In genomic region chr7:104328308-104328969, GRCh38 we compare ENCODE assay signal across 8 cellular contexts. TPM values are rescaled to one million over a fixed set of nuclear protein-coding genes. Genes with fewer than 3 reads are reported as not detected.
DNase-seq lines count a peak whose midpoint lies in the region; ATAC-seq and TF ChIP-seq lines count a peak whose summit lies in the region.

LHFPL3 (plus strand) TSS chr7:104328603.

- ATAC-seq in HG02981 (IDR thresholded peaks at IDR 0.05; ENCODE audit: unreplicated experiment) (no peak), GM21529 (IDR thresholded peaks at IDR 0.05; ENCODE audit: unreplicated experiment) (no peak)

- no peak for TF ChIP-seq POLR2A in ovary (IDR thresholded peaks at IDR 0.05)

- 1% methylated on average over 62 of the region's 62 CpGs for WGBS in ectodermal cell, 2 experiments
- 0 to 3% (median 1%) methylated on average over 57 to 62 of the region's 62 CpGs for WGBS in ovary, 3 donors

- TF ChIP-seq CTCF in parathyroid adenoma (IDR thresholded peaks at IDR 0.05) (no peak), ovary (IDR thresholded peaks at IDR 0.05) (no peak)

- DNase-seq in DMS79 treated with DMSO at 0.1 percent for 48 hours (lab: John Stamatoyannopoulos, UW) (peak; percentile 13), NCI-H2171 (lab: John Stamatoyannopoulos, UW) (peak; percentile 75), ovary (no peak), T1000 (lab: John Stamatoyannopoulos, UW) (no peak)

- H3K9ac ChIP-seq in parathyroid adenoma: no peak within 1 kb of the TSS

- H3K27me3 ChIP-seq in ectodermal cell (ENCODE audit: control insufficient read depth, insufficient read depth, low read length, poor library complexity, severe bottlenecking): peaks cover 83% of the 10 kb centered on the region
- peaks cover 3% of the 10 kb centered on the region for H3K27me3 ChIP-seq in parathyroid adenoma (ENCODE audit: control insufficient read depth, insufficient read depth, low read length)
- H3K27me3 ChIP-seq in ovary: no peaks in the 10 kb centered on the region

- H3K79me2 ChIP-seq in parathyroid adenoma: no peaks in the 10 kb centered on the region

- intact Hi-C loops in ovary (cut with DNase I): no loop called here

- H3K4me1 ChIP-seq in ectodermal cell (ENCODE audit: control insufficient read depth, insufficient read depth, low read length): peaks cover 8% of the 10 kb centered on the region
- no peaks in the 10 kb centered on the region for H3K4me1 ChIP-seq in parathyroid adenoma
- H3K4me1 ChIP-seq in ovary (ENCODE audit: insufficient read depth): peaks cover 2% of the 10 kb centered on the region

- H3K9me3 ChIP-seq in ectodermal cell (ENCODE audit: control insufficient read depth, low read length) (no peaks in the 10 kb centered on the region), parathyroid adenoma (ENCODE audit: control insufficient read depth, low read length) (no peaks in the 10 kb centered on the region), ovary (no peaks in the 10 kb centered on the region)

- TF ChIP-seq EP300 in ovary (IDR thresholded peaks at IDR 0.05): no peak

- H3K4me3 ChIP-seq in ectodermal cell (ENCODE audit: insufficient read depth, low read depth, low read length): peak within 1 kb of the TSS; percentile 47
- H3K4me3 ChIP-seq in parathyroid adenoma (ENCODE audit: low read depth, low read length): no peak within 1 kb of the TSS
- no peak within 1 kb of the TSS for H3K4me3 ChIP-seq in ovary

- H3K36me3 ChIP-seq in ectodermal cell (ENCODE audit: control insufficient read depth, insufficient read depth, low read length) (no peaks in the 10 kb centered on the region), parathyroid adenoma (ENCODE audit: control insufficient read depth, insufficient read depth, low read length) (no peaks in the 10 kb centered on the region), ovary (no peaks in the 10 kb centered on the region)

- H3K27ac ChIP-seq in ectodermal cell (ENCODE audit: insufficient read depth, low read depth, low read length, poor library complexity, severe bottlenecking) (no peak within 1 kb of the TSS), parathyroid adenoma (no peak within 1 kb of the TSS), ovary (no peak within 1 kb of the TSS)

- H2AFZ ChIP-seq in parathyroid adenoma: no peak within 1 kb of the TSS

- peak within 1 kb of the TSS; percentile 57 for H3K4me2 ChIP-seq in parathyroid adenoma (ENCODE audit: low read length)

RNA-seq across cellular contexts. Expression of gene LHFPL3, which starts in this region (rescaled TPM):
- polyA plus RNA-seq in ectodermal cell (2013, experiment 1 of 4): 0.35 TPM
- 0.43 TPM for polyA plus RNA-seq in ectodermal cell (2013, experiment 2 of 4)
- 0.27 TPM for polyA plus RNA-seq in ectodermal cell (2013, experiment 3 of 4)
- polyA plus RNA-seq in ectodermal cell (2013, experiment 4 of 4): 0.36 TPM
- total RNA-seq in ovary: under 1 TPM in 3 of 7 donors, not detected in 4; 0.27 to 0.53 (median 0.34) TPM
- under 1 TPM; 0.04 to 0.13 TPM for polyA plus RNA-seq in ovary

Comparison
In these comparisons a context has a peak if more than half of its experiments do, and no peak if none do; other contexts are left out.
1. DNase-seq: peak in DMS79 treated with DMSO at 0.1 percent for 48 hours (single experiment) and NCI-H2171 (single experiment); none in ovary (0 of 5) and T1000 (single experiment).